ENCODE assay signal across 19 cellular contexts in genomic region chr18:51123046-51123395, GRCh38.
A peak's percentile ranks its signal among the peaks of the same experiment; 100 is the strongest.
DNase-seq lines count a peak whose midpoint lies in the region; ATAC-seq and TF ChIP-seq lines count a peak whose summit lies in the region.
"Had no signal": no experiment of that assay in that cellular context is flagged by ENCODE, and none has a peak within 500 bp of the region (broad histone marks: within the 10 kb centered on the region; RNA-seq: fewer than 3 reads in every experiment).

No MANE protein-coding gene starts in this region.

- TF ChIP-seq CTCF in right atrium auricular region (IDR thresholded peaks at IDR 0.05) (no peak), osteoblast (IDR thresholded peaks at IDR 0.05; ENCODE audit: extremely low read depth, low read depth, low read length) (no peak), upper lobe of right lung (IDR thresholded peaks at IDR 0.05) (no peak)

- intact Hi-C loops in Right ventricle myocardium inferior (cut with DNase I) = no loop called here
- intact Hi-C loops in upper lobe of right lung (cut with DNase I) = no loop called here

- H3K9me3 ChIP-seq in right atrium auricular region (no peaks in the 10 kb centered on the region), osteoblast (ENCODE audit: low read depth, low read length) (no peaks in the 10 kb centered on the region), upper lobe of right lung (no peaks in the 10 kb centered on the region)
- H3K9me3 ChIP-seq: A549, Caco-2 had no signal

- no peak overlapping the region for H3K4me2 ChIP-seq in osteoblast (ENCODE audit: insufficient read depth, low read length)
- H3K4me2 ChIP-seq: A549; BLaER1 treated with 17β-estradiol and CSF1 and Interleukin-3, amounts not matched to agents 10 nM and 100 nM had no signal

- H3K4me3 ChIP-seq in right atrium auricular region (no peak overlapping the region), osteoblast (ENCODE audit: insufficient read depth, low read length) (no peak overlapping the region), upper lobe of right lung (no peak overlapping the region)
- H3K4me3 ChIP-seq: A549; BLaER1 treated with 17β-estradiol and CSF1 and Interleukin-3, amounts not matched to agents 10 nM and 100 nM had no signal

- H2AFZ ChIP-seq in osteoblast (ENCODE audit: low read length) = no peak overlapping the region

- peak; percentile 43 for DNase-seq in activated CD8-positive, alpha-beta memory T cell treated with anti-CD3 and anti-CD28 coated beads for 24 hours
- no peak for DNase-seq in activated CD8-positive, alpha-beta memory T cell treated with anti-CD3 and anti-CD28 coated beads, Interleukin-2, amount 50 U/mL, for 4 hours
- DNase-seq in right atrium auricular region (ENCODE audit: low spot score) = peak; percentile 13
- DNase-seq in Right ventricle myocardium inferior (ENCODE audit: missing footprints) = no peak
- peak; percentile 42 for DNase-seq in osteoblast (ENCODE audit: insufficient read length, low spot score, missing footprints)
- no peak for DNase-seq in upper lobe of right lung
- no peak for DNase-seq in pons (ENCODE audit: low spot score)
- no peak for DNase-seq in GF-D8 (lab: John Stamatoyannopoulos, UW)
- DNase-seq: AML-193; Caco-2; Calu3; CD4-positive, alpha-beta T cell; DMS79 treated with DMSO at 0.1 percent for 48 hours; GDM1 had no signal

- no peaks in the 10 kb centered on the region for H3K36me3 ChIP-seq in right atrium auricular region
- H3K36me3 ChIP-seq in osteoblast (ENCODE audit: insufficient read depth, low read length) = no peaks in the 10 kb centered on the region
- no peaks in the 10 kb centered on the region for H3K36me3 ChIP-seq in upper lobe of right lung
- H3K36me3 ChIP-seq: BLaER1 treated with 17β-estradiol and CSF1 and Interleukin-3, amounts not matched to agents 10 nM and 100 nM had no signal

- no peak overlapping the region for H3K27ac ChIP-seq in right atrium auricular region
- no peak overlapping the region for H3K27ac ChIP-seq in osteoblast (ENCODE audit: low read depth, low read length)
- no peak overlapping the region for H3K27ac ChIP-seq in upper lobe of right lung
- H3K27ac ChIP-seq: 22Rv1; A549; BLaER1 treated with 17β-estradiol and CSF1 and Interleukin-3, amounts not matched to agents 10 nM and 100 nM; C4-2B had no signal

- H3K79me2 ChIP-seq in osteoblast (ENCODE audit: insufficient read depth, low read length) = no peaks in the 10 kb centered on the region

- H3K4me1 ChIP-seq in right atrium auricular region = no peaks in the 10 kb centered on the region
- no peaks in the 10 kb centered on the region for H3K4me1 ChIP-seq in osteoblast (ENCODE audit: insufficient read depth, low read length)
- H3K4me1 ChIP-seq in upper lobe of right lung = no peaks in the 10 kb centered on the region
- H3K4me1 ChIP-seq: A549, Caco-2 had no signal

- H3K27me3 ChIP-seq in right atrium auricular region = no peaks in the 10 kb centered on the region
- no peaks in the 10 kb centered on the region for H3K27me3 ChIP-seq in osteoblast (ENCODE audit: insufficient read depth, low read length)
- no peaks in the 10 kb centered on the region for H3K27me3 ChIP-seq in upper lobe of right lung
- H3K27me3 ChIP-seq: BLaER1 treated with 17β-estradiol and CSF1 and Interleukin-3, amounts not matched to agents 10 nM and 100 nM had no signal

- H4K20me1 ChIP-seq in osteoblast (ENCODE audit: insufficient read depth, low read length) = no peaks in the 10 kb centered on the region
- H4K20me1 ChIP-seq: BLaER1 treated with 17β-estradiol and CSF1 and Interleukin-3, amounts not matched to agents 10 nM and 100 nM had no signal

- ATAC-seq in Right ventricle myocardium inferior = no peak
- peak; percentile 31 for ATAC-seq in upper lobe of right lung
- ATAC-seq: A549; CD8-positive, alpha-beta T cell had no signal

Comparison
In these comparisons a context has a peak if more than half of its experiments do, and no peak if none do; other contexts are left out.
1. DNase-seq: peak in activated CD8-positive, alpha-beta memory T cell treated with anti-CD3 and anti-CD28 coated beads for 24 hours (single experiment), right atrium auricular region (single experiment) and osteoblast (single experiment); none in activated CD8-positive, alpha-beta memory T cell treated with anti-CD3 and anti-CD28 coated beads, Interleukin-2, amount 50 U/mL, for 4 hours (single experiment), Right ventricle myocardium inferior (single experiment), upper lobe of right lung (single experiment), pons (single experiment) and GF-D8 (single experiment).